In genomic region chr1:106249810-106250209, GRCh38 we compare ENCODE assay signal across 22 cellular contexts.
"Had no signal": no experiment of that assay in that cellular context is flagged by ENCODE, and none has a peak within 500 bp of the region (broad histone marks: within the 10 kb centered on the region; RNA-seq: fewer than 3 reads in every experiment).

No MANE protein-coding gene starts in this region.

- H3K27ac ChIP-seq: hepatocyte, left ventricle myocardium inferior, lower lobe of right lung, sigmoid colon, skin epidermis, testis, tibial nerve, upper lobe of right lung, vagina had no signal

- ATAC-seq: left cardiac atrium; lower lobe of right lung; natural killer cell; stimulated activated naive CD8-positive, alpha-beta T cell treated with anti-CD3 and anti-CD28 coated beads, Interleukin-15, amount 100 ng/mL, for 72 hours; upper lobe of right lung had no signal

- H3K27me3 ChIP-seq: hepatocyte, sigmoid colon, testis, tibial nerve, upper lobe of right lung, vagina had no signal

- DNase-seq: effector CD4-positive, alpha-beta T cell; endodermal cell; erythroblast; foreskin melanocyte; head of caudate nucleus; kidney; left cardiac atrium; left ventricle myocardium inferior; lower lobe of right lung; natural killer cell; posterior cingulate gyrus; sigmoid colon; stimulated activated CD4-positive, alpha-beta T cell treated with anti-CD3 and anti-CD28 coated beads, Interleukin-2, amount 100 ng/mL, for 24 hours; stimulated activated CD4-positive, alpha-beta T cell treated with anti-CD3 and anti-CD28 coated beads, Interleukin-4, amount 100 ng/mL, for 4 hours; stimulated activated naive B cell treated with anti-CD40 and anti-IgM and Interleukin-4, amounts not matched to agents 10 μg/mL and 1 μg/mL and 100 μg/mL, for 72 hours; stimulated activated naive CD8-positive, alpha-beta T cell treated with anti-CD3 and anti-CD28 coated beads, Interleukin-15, amount 100 ng/mL, for 72 hours; testis; upper lobe of right lung had no signal

- H3K4me1 ChIP-seq: left ventricle myocardium inferior, lower lobe of right lung, testis, tibial nerve, upper lobe of right lung, vagina had no signal

- H2AFZ ChIP-seq: hepatocyte had no signal

- H3K4me2 ChIP-seq: hepatocyte had no signal

- H3K36me3 ChIP-seq: left ventricle myocardium inferior, lower lobe of right lung, sigmoid colon, tibial nerve, upper lobe of right lung, vagina had no signal

- H3K79me2 ChIP-seq: hepatocyte had no signal

- H3K9me3 ChIP-seq: left ventricle myocardium inferior, lower lobe of right lung, testis, tibial nerve, upper lobe of right lung, vagina had no signal

- H3K4me3 ChIP-seq: hepatocyte, left ventricle myocardium inferior, lower lobe of right lung, sigmoid colon, skin epidermis, testis, tibial nerve, upper lobe of right lung, vagina had no signal
